In genomic region chr11:27406498-27407354, GRCh38 we compare ENCODE assay signal across 17 cellular contexts.
"Had no signal": no experiment of that assay in that cellular context is flagged by ENCODE, and none has a peak within 500 bp of the region (broad histone marks: within the 10 kb centered on the region; RNA-seq: fewer than 3 reads in every experiment).

No MANE protein-coding gene starts in this region.

- H3K27me3 Mint-ChIP-seq: activated naive CD8-positive, alpha-beta T cell treated with anti-CD3 and anti-CD28 coated beads for 36 hours; stimulated activated naive B cell treated with anti-CD40 and anti-IgM and Interleukin-4, amounts not matched to agents 10 μg/mL and 1 μg/mL and 100 μg/mL, for 72 hours had no signal

- H3K36me3 ChIP-seq: breast epithelium, pancreas had no signal

- H3K9me3 ChIP-seq: breast epithelium, pancreas had no signal

- DNase-seq: activated CD4-positive, alpha-beta T cell treated with anti-CD3 and anti-CD28 coated beads, Interleukin-2, amount 50 U/mL, for 1 hour; activated CD8-positive, alpha-beta memory T cell treated with anti-CD3 and anti-CD28 coated beads for 24 hours; activated naive CD8-positive, alpha-beta T cell treated with anti-CD3 and anti-CD28 coated beads for 36 hours; endodermal cell; immature natural killer cell; midbrain; pancreas; stimulated activated CD4-positive, alpha-beta T cell treated with anti-CD3 and anti-CD28 coated beads, Interleukin-2, amount 100 ng/mL, for 48 hours; stimulated activated naive B cell treated with anti-CD40 and anti-IgM and Interleukin-4, amounts not matched to agents 10 μg/mL and 1 μg/mL and 100 μg/mL, for 72 hours; substantia nigra; SW 1271; trophoblast cell had no signal

- H3K27ac Mint-ChIP-seq: activated naive CD8-positive, alpha-beta T cell treated with anti-CD3 and anti-CD28 coated beads for 36 hours; activated T-helper 1 cell treated with anti-CD3 and anti-CD28 coated beads, Interleukin-12 subunit alpha, Interleukin-12 subunit beta, Interleukin-2, Interleukin-4 antibody, amounts not matched to agents 30 ng/mL and 10 ng/mL and 1 ng/mL, durations not matched to agents 14 hours and 24 hours and 36 hours; endodermal cell; immature natural killer cell; stimulated activated naive B cell treated with anti-CD40 and anti-IgM and Interleukin-4, amounts not matched to agents 10 μg/mL and 1 μg/mL and 100 μg/mL, for 72 hours had no signal

- H3K4me1 Mint-ChIP-seq: activated naive CD8-positive, alpha-beta T cell treated with anti-CD3 and anti-CD28 coated beads for 36 hours; immature natural killer cell; stimulated activated naive B cell treated with anti-CD40 and anti-IgM and Interleukin-4, amounts not matched to agents 10 μg/mL and 1 μg/mL and 100 μg/mL, for 72 hours had no signal

- H3K4me1 ChIP-seq: breast epithelium had no signal

- H3K36me3 Mint-ChIP-seq: activated naive CD8-positive, alpha-beta T cell treated with anti-CD3 and anti-CD28 coated beads for 36 hours; immature natural killer cell; stimulated activated naive B cell treated with anti-CD40 and anti-IgM and Interleukin-4, amounts not matched to agents 10 μg/mL and 1 μg/mL and 100 μg/mL, for 72 hours had no signal

- H3K27ac ChIP-seq: breast epithelium, pancreas had no signal

- FAIRE-seq: pancreas had no signal

- H3K4me3 Mint-ChIP-seq: activated naive CD8-positive, alpha-beta T cell treated with anti-CD3 and anti-CD28 coated beads for 36 hours; activated T-helper 1 cell treated with anti-CD3 and anti-CD28 coated beads, Interleukin-12 subunit alpha, Interleukin-12 subunit beta, Interleukin-2, Interleukin-4 antibody, amounts not matched to agents 30 ng/mL and 10 ng/mL and 1 ng/mL, durations not matched to agents 14 hours and 24 hours and 36 hours; endodermal cell; immature natural killer cell; neural crest cell; stimulated activated naive B cell treated with anti-CD40 and anti-IgM and Interleukin-4, amounts not matched to agents 10 μg/mL and 1 μg/mL and 100 μg/mL, for 72 hours had no signal

- H3K4me3 ChIP-seq: breast epithelium, lung, pancreas had no signal

- H3K27me3 ChIP-seq: breast epithelium, pancreas had no signal

- H3K9me3 Mint-ChIP-seq: activated naive CD8-positive, alpha-beta T cell treated with anti-CD3 and anti-CD28 coated beads for 36 hours; activated T-helper 1 cell treated with anti-CD3 and anti-CD28 coated beads, Interleukin-12 subunit alpha, Interleukin-12 subunit beta, Interleukin-2, Interleukin-4 antibody, amounts not matched to agents 30 ng/mL and 10 ng/mL and 1 ng/mL, durations not matched to agents 14 hours and 24 hours and 36 hours; endodermal cell; immature natural killer cell; neural crest cell; stimulated activated naive B cell treated with anti-CD40 and anti-IgM and Interleukin-4, amounts not matched to agents 10 μg/mL and 1 μg/mL and 100 μg/mL, for 72 hours had no signal

- ATAC-seq: activated CD4-positive, CD25-positive, alpha-beta regulatory T cell treated with anti-CD3 and anti-CD28 coated beads, Interleukin-2, amount 50 U/mL, for 24 hours; stimulated activated naive B cell treated with anti-CD40 and anti-IgM and Interleukin-4, amounts not matched to agents 10 μg/mL and 1 μg/mL and 100 μg/mL, for 72 hours had no signal
